ENCODE assay signal across 1 cellular context in the genomic region with DNA sequence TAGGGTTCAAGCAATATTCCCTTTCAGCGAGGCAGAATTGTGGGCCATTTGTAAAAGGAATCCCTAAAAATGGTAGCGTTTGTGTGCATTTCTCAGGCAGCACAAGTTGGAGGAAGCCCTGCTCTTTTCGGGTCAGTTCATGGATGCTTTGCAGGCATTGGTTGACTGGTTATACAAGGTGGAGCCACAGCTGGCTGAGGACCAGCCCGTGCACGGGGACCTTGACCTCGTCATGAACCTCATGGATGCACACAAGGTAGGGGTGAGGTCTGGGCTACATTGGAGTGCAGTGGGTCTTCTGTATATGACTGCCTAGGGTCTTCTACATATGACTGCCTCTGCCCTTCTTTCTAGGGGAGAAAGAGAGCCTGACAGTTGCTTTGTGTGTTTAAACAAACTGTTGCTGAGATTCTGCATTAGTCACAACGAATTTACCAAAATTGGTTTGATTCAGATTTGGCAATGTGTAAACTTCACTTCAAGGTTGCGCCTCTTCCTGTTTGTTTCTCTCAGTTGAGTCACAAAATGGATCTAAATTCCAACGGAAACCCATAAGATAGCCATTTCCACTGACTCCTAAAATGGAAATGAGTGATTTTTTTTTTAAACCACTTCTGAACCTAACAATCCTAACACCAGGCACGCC.
TF ChIP-seq lines count a peak whose summit lies in the region.

No MANE protein-coding gene starts in this region.

TF ChIP-seq in WTC11, 78 proteins besides CTCF, POLR2A, EP300 and RAD21 (continued from another document):
- TF ChIP-seq, protein P1, sequence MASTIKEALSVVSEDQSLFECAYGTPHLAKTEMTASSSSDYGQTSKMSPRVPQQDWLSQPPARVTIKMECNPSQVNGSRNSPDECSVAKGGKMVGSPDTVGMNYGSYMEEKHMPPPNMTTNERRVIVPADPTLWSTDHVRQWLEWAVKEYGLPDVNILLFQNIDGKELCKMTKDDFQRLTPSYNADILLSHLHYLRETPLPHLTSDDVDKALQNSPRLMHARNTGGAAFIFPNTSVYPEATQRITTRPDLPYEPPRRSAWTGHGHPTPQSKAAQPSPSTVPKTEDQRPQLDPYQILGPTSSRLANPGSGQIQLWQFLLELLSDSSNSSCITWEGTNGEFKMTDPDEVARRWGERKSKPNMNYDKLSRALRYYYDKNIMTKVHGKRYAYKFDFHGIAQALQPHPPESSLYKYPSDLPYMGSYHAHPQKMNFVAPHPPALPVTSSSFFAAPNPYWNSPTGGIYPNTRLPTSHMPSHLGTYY (CRISPR knock-in tag; IDR thresholded peaks at IDR 0.05), result no peak
- TF ChIP-seq ZNF396 (CRISPR knock-in tag; IDR thresholded peaks at IDR 0.05; ENCODE audit: borderline replicate concordance), result no peak
- TF ChIP-seq, protein P2, sequence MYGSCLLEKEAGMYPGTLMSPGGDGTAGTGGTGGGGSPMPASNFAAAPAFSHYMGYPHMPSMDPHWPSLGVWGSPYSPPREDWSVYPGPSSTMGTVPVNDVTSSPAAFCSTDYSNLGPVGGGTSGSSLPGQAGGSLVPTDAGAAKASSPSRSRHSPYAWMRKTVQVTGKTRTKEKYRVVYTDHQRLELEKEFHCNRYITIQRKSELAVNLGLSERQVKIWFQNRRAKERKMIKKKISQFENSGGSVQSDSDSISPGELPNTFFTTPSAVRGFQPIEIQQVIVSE (CRISPR knock-in tag; IDR thresholded peaks at IDR 0.05; ENCODE audit: borderline replicate concordance), result no peak
- TF ChIP-seq, protein P3, sequence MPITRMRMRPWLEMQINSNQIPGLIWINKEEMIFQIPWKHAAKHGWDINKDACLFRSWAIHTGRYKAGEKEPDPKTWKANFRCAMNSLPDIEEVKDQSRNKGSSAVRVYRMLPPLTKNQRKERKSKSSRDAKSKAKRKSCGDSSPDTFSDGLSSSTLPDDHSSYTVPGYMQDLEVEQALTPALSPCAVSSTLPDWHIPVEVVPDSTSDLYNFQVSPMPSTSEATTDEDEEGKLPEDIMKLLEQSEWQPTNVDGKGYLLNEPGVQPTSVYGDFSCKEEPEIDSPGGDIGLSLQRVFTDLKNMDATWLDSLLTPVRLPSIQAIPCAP (CRISPR knock-in tag; IDR thresholded peaks at IDR 0.05), result no peak
TF ChIP-seq in WTC11: peak in this region for 0.
